8 cellular contexts compared by ENCODE assay signal in the genomic region with DNA sequence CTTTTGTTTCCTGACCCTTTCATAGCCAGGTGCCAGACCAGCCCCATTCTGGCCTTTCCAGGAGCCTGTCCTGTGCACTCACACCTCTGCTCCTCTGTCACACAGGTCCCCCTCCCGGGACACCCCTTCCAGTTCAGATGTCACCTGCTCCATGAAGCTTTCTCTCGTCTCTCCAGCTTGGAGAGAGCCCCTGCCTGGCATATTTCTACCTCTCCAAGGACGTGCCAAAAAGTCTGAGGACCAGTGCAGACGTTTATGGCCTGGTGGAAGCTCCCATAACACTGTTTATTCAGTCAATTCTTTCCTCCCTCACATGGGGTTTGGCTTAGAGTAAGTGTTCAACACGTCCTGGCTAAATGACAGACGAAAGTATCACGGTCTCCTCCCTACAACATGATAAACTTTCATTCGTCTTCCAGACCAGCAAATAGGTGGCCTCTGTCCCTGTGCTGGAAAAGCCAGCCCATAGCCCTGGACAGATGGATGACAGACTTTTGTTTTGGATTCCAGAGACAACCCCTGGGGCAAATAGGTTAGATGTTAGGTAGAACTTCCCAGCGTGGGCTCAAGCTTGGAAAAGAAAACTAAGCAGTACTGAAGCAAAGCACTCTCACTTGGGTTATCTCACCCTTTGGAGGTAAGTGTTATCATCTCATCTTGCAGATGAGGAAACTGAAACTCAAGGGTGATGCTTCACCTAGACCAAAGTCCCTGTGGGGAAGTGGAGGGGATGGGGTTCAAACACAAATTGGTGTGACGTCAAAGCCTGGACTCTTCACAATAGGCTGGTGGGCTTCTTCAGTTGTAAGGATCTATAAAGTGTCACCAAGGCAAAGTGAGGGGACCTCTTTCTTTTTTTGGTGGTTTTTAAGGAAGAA. TPM values are rescaled to one million over a fixed set of nuclear protein-coding genes. Genes with fewer than 3 reads are reported as not detected.
DNase-seq lines count a peak whose midpoint lies in the region; ATAC-seq and TF ChIP-seq lines count a peak whose summit lies in the region.

No MANE protein-coding gene starts in this region.

- peak overlapping the region; percentile 76 to 96 (median 94) for H3K27ac ChIP-seq in adrenal gland
- H3K27ac ChIP-seq in muscle layer of colon (ENCODE audit: low read depth, low read length): peak overlapping the region; percentile 88
- H3K27ac ChIP-seq in aorta (ENCODE audit: low read depth in 1 of 2, low read length in 2 of 2): peak overlapping the region; percentile 29 to 77

- TF ChIP-seq POLR2A in adrenal gland (IDR thresholded peaks at IDR 0.05): no peak

- no peaks in the 10 kb centered on the region for H3K9me3 ChIP-seq in adrenal gland (replicated peaks in 1 of 3)
- no peaks in the 10 kb centered on the region for H3K9me3 ChIP-seq in muscle layer of colon (ENCODE audit: low read length)
- no peaks in the 10 kb centered on the region for H3K9me3 ChIP-seq in aorta (ENCODE audit: control insufficient read depth, low read length)

- no peaks in the 10 kb centered on the region for H3K36me3 ChIP-seq in adrenal gland (replicated peaks in 1 of 2)
- H3K36me3 ChIP-seq in muscle layer of colon (ENCODE audit: insufficient read depth, low read length): no peaks in the 10 kb centered on the region
- no peaks in the 10 kb centered on the region for H3K36me3 ChIP-seq in aorta (ENCODE audit: control insufficient read depth in 1 of 2, insufficient read depth in 2 of 2, low read length in 1 of 2)

- TF ChIP-seq CTCF in adrenal gland (IDR thresholded peaks at IDR 0.05): no peak

- ATAC-seq in aorta (ENCODE audit: low FRiP score): no peak

- H3K27me3 ChIP-seq in adrenal gland: no peaks in the 10 kb centered on the region
- no peaks in the 10 kb centered on the region for H3K27me3 ChIP-seq in muscle layer of colon (ENCODE audit: control insufficient read depth in 1 of 2, insufficient read depth in 2 of 2, low read length in 2 of 2)
- H3K27me3 ChIP-seq in aorta (ENCODE audit: control insufficient read depth in 1 of 2, insufficient read depth in 2 of 2, low read length in 1 of 2): no peaks in the 10 kb centered on the region

- H3K4me1 ChIP-seq in adrenal gland (replicated peaks in 1 of 2) (peaks cover 56 to 58% of the 10 kb centered on the region in 2 donors), muscle layer of colon (ENCODE audit: insufficient read depth, low read length) (peaks cover 69% of the 10 kb centered on the region), aorta (ENCODE audit: control insufficient read depth in 1 of 2, insufficient read depth in 2 of 2, low read length in 2 of 2) (peaks cover 0 to 2% of the 10 kb centered on the region in 2 donors)

- peak overlapping the region; percentile 78 for H3K9ac ChIP-seq in muscle layer of colon (ENCODE audit: low read length)

- intact Hi-C loops in adrenal gland (cut with DNase I) (loop anchor here in 1 of 2 donors (5.0 kb wide), 1 partner anchor 86 kb away; no protein-coding TSS in a partner anchor), aorta (cut with DNase I) (no loop called here)

- H3K4me3 ChIP-seq in adrenal gland (peak overlapping the region in 1 of 4 donors; percentile 96), muscle layer of colon (ENCODE audit: low read depth in 1 of 2, low read length in 2 of 2) (peak overlapping the region in 1 of 2 donors; percentile 79), aorta (ENCODE audit: low read length in 2 of 2) (peak overlapping the region; percentile 0 to 78)

- DNase-seq in stimulated activated CD4-positive, alpha-beta T cell treated with anti-CD3 and anti-CD28 coated beads, Interleukin-15, amount 100 ng/mL, for 24 hours: peak; percentile 60
- no peak for DNase-seq in stimulated activated CD4-positive, alpha-beta T cell treated with anti-CD3 and anti-CD28 coated beads, Interleukin-4, amount 100 ng/mL, for 1 hour
- DNase-seq in adrenal gland (peak in 1 of 7 donors; percentile 40), aorta (no peak), mesenteric fat pad (ENCODE audit: low spot score) (no peak), LoVo (ENCODE audit: low spot score) (no peak), anterior cingulate cortex (lab: John Stamatoyannopoulos, UW) (no peak)

- 24 to 30% (median 28%) methylated on average over 9 to 10 of the region's 10 CpGs for WGBS in adrenal gland, 4 donors
- WGBS in aorta, 2 donors: 8 to 11% methylated on average over 10 of the region's 10 CpGs

RNA-seq across cellular contexts. Expression of gene ECE1, which starts 52.9 kb away (rescaled TPM):
- total RNA-seq in adrenal gland (100 to 1,000 TPM; 173 to 588 (median 259) TPM), aorta (100 to 1,000 TPM; 135 to 155 TPM), mesenteric fat pad (156 TPM)
- polyA plus RNA-seq in adrenal gland (100 to 1,000 TPM; 150 to 327 (median 176) TPM), aorta (100 to 1,000 TPM in 1 of 2 donors, 10 to 100 TPM in 1; 12.1 to 112 TPM)
